1 cellular context compared by ENCODE assay signal in genomic region chr3:107412376-107412775, GRCh38.
TF ChIP-seq lines count a peak whose summit lies in the region.

No MANE protein-coding gene starts in this region.

TF ChIP-seq in IMR-90, 13 proteins besides CTCF, POLR2A, EP300 and RAD21 (continued from another document):
- TF ChIP-seq BHLHE40 (IDR thresholded peaks at IDR 0.05; ENCODE audit: low read depth, low read length) (no peak), FOS (IDR thresholded peaks at IDR 0.05; ENCODE audit: low read depth, low read length) (no peak), NFE2L2 (IDR thresholded peaks at IDR 0.05; ENCODE audit: low read depth, low read length) (no peak), MXI1 (IDR thresholded peaks at IDR 0.05; ENCODE audit: borderline replicate concordance, low read depth, low read length) (no peak), USF2 (IDR thresholded peaks at IDR 0.05; ENCODE audit: low read depth, low read length) (no peak), RFX5 (IDR thresholded peaks at IDR 0.05; ENCODE audit: low read depth, low read length) (no peak), SMC3 (IDR thresholded peaks at IDR 0.05; ENCODE audit: low read depth, low read length) (no peak), CEBPB (IDR thresholded peaks at IDR 0.05; ENCODE audit: low read depth, low read length) (no peak), CHD1 (IDR thresholded peaks at IDR 0.05; ENCODE audit: low read depth, low read length) (no peak)
